11 cellular contexts compared by ENCODE assay signal in genomic region chr11:130212431-130212961, GRCh38. TPM values are rescaled to one million over a fixed set of nuclear protein-coding genes. Genes with fewer than 3 reads are reported as not detected.
DNase-seq lines count a peak whose midpoint lies in the region; ATAC-seq and TF ChIP-seq lines count a peak whose summit lies in the region.
"Had no signal": no experiment of that assay in that cellular context is flagged by ENCODE, and none has a peak within 500 bp of the region (broad histone marks: within the 10 kb centered on the region; RNA-seq: fewer than 3 reads in every experiment).

No MANE protein-coding gene starts in this region.

- no peak for TF ChIP-seq POLR2A in body of pancreas (IDR thresholded peaks at IDR 0.05)

- H3K27ac ChIP-seq in body of pancreas, result no peak overlapping the region
- H3K27ac ChIP-seq in neural progenitor cell, result no peak overlapping the region

- no peaks in the 10 kb centered on the region for H4K20me1 ChIP-seq in neural progenitor cell (ENCODE audit: low read depth)

- no peaks in the 10 kb centered on the region for H3K9me3 Mint-ChIP-seq in neural progenitor cell
- H3K9me3 Mint-ChIP-seq: neural crest cell; stimulated activated naive CD8-positive, alpha-beta T cell treated with anti-CD3 and anti-CD28 coated beads, Interleukin-15, amount 100 ng/mL, for 72 hours had no signal

- H2AFZ ChIP-seq in neural progenitor cell (replicated peaks), result peak overlapping the region; percentile 60

- H3K27me3 ChIP-seq in body of pancreas, result no peaks in the 10 kb centered on the region
- peaks cover 9% of the 10 kb centered on the region for H3K27me3 ChIP-seq in neural progenitor cell

- no peak overlapping the region for H3K27ac Mint-ChIP-seq in neural progenitor cell
- H3K27ac Mint-ChIP-seq: stimulated activated naive CD8-positive, alpha-beta T cell treated with anti-CD3 and anti-CD28 coated beads, Interleukin-15, amount 100 ng/mL, for 72 hours had no signal

- H3K9me3 ChIP-seq in body of pancreas (no peaks in the 10 kb centered on the region), neural progenitor cell (ENCODE audit: low read depth) (no peaks in the 10 kb centered on the region)

- intact Hi-C loops in body of pancreas (cut with DNase I), result loop anchor here (10.0 kb wide), 1 partner anchor 102 kb away; the partner anchor contains the start of gene ZBTB44

- peaks cover 15% of the 10 kb centered on the region for H3K4me1 Mint-ChIP-seq in neural progenitor cell
- H3K4me1 Mint-ChIP-seq: stimulated activated naive CD8-positive, alpha-beta T cell treated with anti-CD3 and anti-CD28 coated beads, Interleukin-15, amount 100 ng/mL, for 72 hours had no signal

- DNase-seq in DMS53 treated with DMSO at 0.1 percent for 48 hours (lab: John Stamatoyannopoulos, UW; ENCODE audit: unreplicated experiment) (peak; percentile 23), body of pancreas (peak in 2 of 4 donors; percentile 7 to 11), neural progenitor cell (ENCODE audit: low spot score) (no peak), GM19240 (ENCODE audit: insufficient read length, low spot score) (no peak), DMS114 treated with DMSO at 0.1 percent for 48 hours (lab: John Stamatoyannopoulos, UW; ENCODE audit: unreplicated experiment) (no peak)

- peaks cover 10% of the 10 kb centered on the region for H3K27me3 Mint-ChIP-seq in neural progenitor cell (ENCODE audit: insufficient read depth, low read depth)

- H3K4me2 ChIP-seq in neural progenitor cell, result no peak overlapping the region

- ATAC-seq in HG02885 (IDR thresholded peaks at IDR 0.05; ENCODE audit: poor library complexity, unreplicated experiment), result peak; percentile 33
- peak; percentile 21 for ATAC-seq in body of pancreas
- ATAC-seq in GM19023 (IDR thresholded peaks at IDR 0.05; ENCODE audit: unreplicated experiment), result no peak
- ATAC-seq in esophagus mucosa, result no peak

- no peak overlapping the region for H3K9ac ChIP-seq in neural progenitor cell

- 62 to 65% methylated on average over 9 to 11 of the region's 11 CpGs for WGBS in body of pancreas, 2 donors

- no peaks in the 10 kb centered on the region for H3K36me3 Mint-ChIP-seq in neural progenitor cell

- no peaks in the 10 kb centered on the region for H3K79me2 ChIP-seq in neural progenitor cell (ENCODE audit: low read depth)

- H3K4me3 Mint-ChIP-seq in neural progenitor cell, result no peak overlapping the region
- H3K4me3 Mint-ChIP-seq: neural crest cell; stimulated activated naive CD8-positive, alpha-beta T cell treated with anti-CD3 and anti-CD28 coated beads, Interleukin-15, amount 100 ng/mL, for 72 hours had no signal

- TF ChIP-seq CTCF in body of pancreas (IDR thresholded peaks at IDR 0.05) (no peak), neural progenitor cell (IDR thresholded peaks at IDR 0.05) (no peak)

- peaks cover 8% of the 10 kb centered on the region for H3K4me1 ChIP-seq in body of pancreas
- no peaks in the 10 kb centered on the region for H3K4me1 ChIP-seq in neural progenitor cell

- no peaks in the 10 kb centered on the region for H3F3A ChIP-seq in neural progenitor cell (ENCODE audit: low read depth)

- H3K36me3 ChIP-seq in body of pancreas (replicated peaks in 1 of 2; ENCODE audit: insufficient read depth in 1 of 2, low read depth in 2 of 2), result peaks cover 0 to 12% of the 10 kb centered on the region in 2 donors
- no peaks in the 10 kb centered on the region for H3K36me3 ChIP-seq in neural progenitor cell

- H3K4me3 ChIP-seq in body of pancreas (no peak overlapping the region), neural progenitor cell (no peak overlapping the region)

RNA-seq across cellular contexts. Expression of gene ST14, which starts 52.9 kb away (rescaled TPM):
- 10 to 100 TPM; 55.3 to 61.0 TPM for total RNA-seq in body of pancreas
- 1.4 and 2.4 TPM in 2 replicates for total RNA-seq in neural progenitor cell (ENCODE audit: low replicate concordance)
- total RNA-seq in esophagus mucosa, result 121 TPM
- total RNA-seq: LHCN-M2 had no signal

Comparison
In these comparisons a context has a peak if more than half of its experiments do, and no peak if none do; other contexts are left out.
1. ATAC-seq: peak in HG02885 (single experiment) and body of pancreas (single experiment); none in GM19023 (single experiment) and esophagus mucosa (single experiment).
2. RNA of gene ST14, which starts 52.9 kb away (total RNA-seq): 121 TPM in esophagus mucosa (single experiment) and 55.3 to 61.0 TPM in body of pancreas; 1.4 to 2.4 TPM in neural progenitor cell; every median in the first group is over 10 times any median in the second.